In the genomic region with DNA sequence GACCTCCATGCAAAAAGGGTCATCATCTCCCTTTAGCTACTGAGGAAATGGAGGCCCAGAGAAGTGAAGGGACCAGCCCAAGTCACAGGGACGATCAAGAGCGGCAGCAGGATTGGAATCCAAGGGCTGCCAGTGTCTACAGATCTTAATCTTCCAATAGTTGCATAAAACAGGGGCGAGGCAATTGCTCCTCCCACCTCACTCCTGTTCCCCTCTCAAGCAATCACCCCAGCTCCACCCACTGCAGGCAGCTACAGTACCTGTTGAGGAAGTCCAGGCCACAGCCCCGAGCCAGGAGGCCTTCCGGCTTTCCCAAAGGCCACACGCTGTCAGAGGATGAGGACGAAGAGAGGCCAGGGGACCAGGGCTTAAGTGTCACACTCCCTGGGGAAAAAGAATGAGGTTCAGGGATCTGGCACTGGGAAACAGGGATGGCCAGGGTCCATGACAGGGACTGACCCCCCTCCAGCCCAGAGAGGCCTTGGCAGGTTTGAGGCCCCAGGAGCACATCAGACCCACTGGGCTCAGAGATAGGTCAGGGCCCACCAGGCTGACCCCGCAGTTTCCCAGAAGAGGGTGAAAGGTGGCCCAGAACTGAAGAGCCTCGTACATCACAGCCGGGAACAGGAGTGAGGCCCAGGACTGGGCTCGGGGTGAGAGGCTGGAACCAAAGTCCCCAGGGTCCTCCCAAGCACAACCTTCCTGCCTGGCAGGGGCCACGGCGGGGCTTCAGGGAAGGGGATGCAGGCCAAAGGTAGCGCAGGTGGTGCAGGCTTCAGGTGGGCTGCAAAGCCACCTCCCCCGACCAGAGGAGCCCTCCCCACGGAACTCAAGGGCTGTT, we compare ENCODE assay signal across 9 cellular contexts. TPM values are rescaled to one million over a fixed set of nuclear protein-coding genes. Genes with fewer than 3 reads are reported as not detected.
DNase-seq lines count a peak whose midpoint lies in the region; ATAC-seq and TF ChIP-seq lines count a peak whose summit lies in the region.
"Had no signal": no experiment of that assay in that cellular context is flagged by ENCODE, and none has a peak within 500 bp of the region (broad histone marks: within the 10 kb centered on the region; RNA-seq: fewer than 3 reads in every experiment).

No MANE protein-coding gene starts in this region.

- no peaks in the 10 kb centered on the region for H3K36me3 Mint-ChIP-seq in activated CD8-positive, alpha-beta T cell treated with anti-CD3 and anti-CD28 coated beads, Interleukin-2, amount 10 ng/mL, durations not matched to agents 7 days and 5 days (ENCODE audit: low read depth)
- H3K36me3 Mint-ChIP-seq in stimulated activated naive B cell treated with anti-CD40 and anti-IgM and Interleukin-4, amounts not matched to agents 10 μg/mL and 1 μg/mL and 100 μg/mL, for 72 hours, result no peaks in the 10 kb centered on the region
- H3K36me3 Mint-ChIP-seq: stimulated activated memory B cell treated with anti-CD40 and anti-IgM and Interleukin-4, amounts not matched to agents 10 μg/mL and 1 μg/mL and 100 μg/mL, for 72 hours had no signal

- H3K27me3 ChIP-seq in Karpas-422 (ENCODE audit: low read length) (no peaks in the 10 kb centered on the region), GM23248 (replicated peaks; ENCODE audit: insufficient read depth) (no peaks in the 10 kb centered on the region; the same call in 1 of the 2 replicates)

- in situ Hi-C loops in GM23248 (cut with MboI), result no loop called here

- H3K79me2 ChIP-seq in Karpas-422 (ENCODE audit: low read length), result no peaks in the 10 kb centered on the region
- no peaks in the 10 kb centered on the region for H3K79me2 ChIP-seq in OCI-LY7 (ENCODE audit: insufficient read depth, low read depth, low read length)
- no peaks in the 10 kb centered on the region for H3K79me2 ChIP-seq in GM23248 (ENCODE audit: insufficient read depth)

- CTCF ChIA-PET in activated CD8-positive, alpha-beta T cell treated with anti-CD3 and anti-CD28 coated beads, Interleukin-2, amount 10 ng/mL, durations not matched to agents 7 days and 5 days (lab: Charles Lee), result interaction anchor here (0.8 to 1.3 kb wide), 3 partner anchors 9 to 90 kb away, joined by 4 to 5 read pairs (median 4); no protein-coding TSS in a partner anchor
- CTCF ChIA-PET in OCI-LY7 (lab: Charles Lee; ENCODE audit: unreplicated experiment), result no interaction called here

- H3K4me1 Mint-ChIP-seq in activated CD8-positive, alpha-beta T cell treated with anti-CD3 and anti-CD28 coated beads, Interleukin-2, amount 10 ng/mL, durations not matched to agents 7 days and 5 days (ENCODE audit: low read depth), result peaks cover 19% of the 10 kb centered on the region
- peaks cover 3 to 8% of the 10 kb centered on the region in 2 donors for H3K4me1 Mint-ChIP-seq in stimulated activated naive B cell treated with anti-CD40 and anti-IgM and Interleukin-4, amounts not matched to agents 10 μg/mL and 1 μg/mL and 100 μg/mL, for 72 hours

- ATAC-seq in activated CD8-positive, alpha-beta T cell treated with anti-CD3 and anti-CD28 coated beads, Interleukin-2, amount 10 ng/mL, durations not matched to agents 7 days and 5 days, result no peak
- peak; percentile 70 for ATAC-seq in left colon
- no peak for ATAC-seq in stimulated activated naive B cell treated with anti-CD40 and anti-IgM and Interleukin-4, amounts not matched to agents 10 μg/mL and 1 μg/mL and 100 μg/mL, for 72 hours (replicated peaks)
- ATAC-seq: stimulated activated memory B cell treated with anti-CD40 and anti-IgM and Interleukin-4, amounts not matched to agents 10 μg/mL and 1 μg/mL and 100 μg/mL, for 72 hours had no signal

- H3K36me3 ChIP-seq in Karpas-422 (ENCODE audit: insufficient read depth, low read length), result no peaks in the 10 kb centered on the region
- no peaks in the 10 kb centered on the region for H3K36me3 ChIP-seq in OCI-LY7 (ENCODE audit: insufficient read depth, low read length)
- H3K36me3 ChIP-seq in GM23248 (ENCODE audit: low read depth), result no peaks in the 10 kb centered on the region

- DNase-seq in Karpas-422 (peak; percentile 63), left colon (peak; percentile 90 to 97), OCI-M2 (lab: John Stamatoyannopoulos, UW; ENCODE audit: unreplicated experiment) (no peak), OCI-LY7 (ENCODE audit: low spot score) (no peak), GM23248 (no peak)
- DNase-seq in activated CD8-positive, alpha-beta T cell treated with anti-CD3 and anti-CD28 coated beads, Interleukin-2, amount 10 ng/mL, durations not matched to agents 7 days and 5 days, result peak; percentile 38
- DNase-seq in stimulated activated naive B cell treated with anti-CD40 and anti-IgM and Interleukin-4, amounts not matched to agents 10 μg/mL and 1 μg/mL and 100 μg/mL, for 72 hours, result no peak
- no peak for DNase-seq in stimulated activated CD4-positive, alpha-beta T cell treated with anti-CD3 and anti-CD28 coated beads, Interleukin-4, amount 100 ng/mL, for 1 hour

- no peaks in the 10 kb centered on the region for H3K9me3 Mint-ChIP-seq in activated CD8-positive, alpha-beta T cell treated with anti-CD3 and anti-CD28 coated beads, Interleukin-2, amount 10 ng/mL, durations not matched to agents 7 days and 5 days (ENCODE audit: insufficient read depth)
- H3K9me3 Mint-ChIP-seq in stimulated activated naive B cell treated with anti-CD40 and anti-IgM and Interleukin-4, amounts not matched to agents 10 μg/mL and 1 μg/mL and 100 μg/mL, for 72 hours, result no peaks in the 10 kb centered on the region
- H3K9me3 Mint-ChIP-seq: stimulated activated memory B cell treated with anti-CD40 and anti-IgM and Interleukin-4, amounts not matched to agents 10 μg/mL and 1 μg/mL and 100 μg/mL, for 72 hours had no signal

- TF ChIP-seq CTCF in OCI-LY7 (conservative IDR thresholded peaks at IDR 0.05; ENCODE audit: low read length), result no peak

- H2AFZ ChIP-seq in Karpas-422 (ENCODE audit: low read length), result no peak overlapping the region
- H2AFZ ChIP-seq in OCI-LY7 (ENCODE audit: low read length), result no peak overlapping the region
- H2AFZ ChIP-seq in GM23248, result no peak overlapping the region

- H3K4me2 ChIP-seq in Karpas-422 (ENCODE audit: low read depth, low read length, poor library complexity, severe bottlenecking) (no peak overlapping the region), OCI-LY7 (ENCODE audit: low read length) (no peak overlapping the region), GM23248 (ENCODE audit: unreplicated experiment) (no peak overlapping the region)

- H3K4me3 ChIP-seq in Karpas-422 (ENCODE audit: low read length) (no peak overlapping the region), OCI-LY7 (ENCODE audit: low read depth, low read length, poor library complexity, severe bottlenecking) (no peak overlapping the region), GM23248 (no peak overlapping the region)

- no TSS peak for BruUV-seq in OCI-LY7 (replicated peaks; lab: Mats Ljungman, UMichigan)

- peaks cover 5% of the 10 kb centered on the region for H3F3A ChIP-seq in GM23248 (ENCODE audit: insufficient read depth)

- WGBS in GM23248 (ENCODE audit: low coverage in 1 of 2, low lambda C conversion rate in 2 of 2, missing lambda C conversion rate in 2 of 2), 2 experiments, result 81 to 85% methylated on average over 13 to 16 of the region's 16 CpGs

- POLR2A ChIA-PET in activated CD8-positive, alpha-beta T cell treated with anti-CD3 and anti-CD28 coated beads, Interleukin-2, amount 10 ng/mL, durations not matched to agents 7 days and 5 days (lab: Charles Lee), result no interaction called here
- POLR2A ChIA-PET in OCI-LY7 (lab: Charles Lee), result no interaction called here

- H3K27me3 Mint-ChIP-seq in activated CD8-positive, alpha-beta T cell treated with anti-CD3 and anti-CD28 coated beads, Interleukin-2, amount 10 ng/mL, durations not matched to agents 7 days and 5 days (ENCODE audit: low read depth), result peaks cover 6% of the 10 kb centered on the region
- peaks cover 39 to 47% of the 10 kb centered on the region in 2 donors for H3K27me3 Mint-ChIP-seq in stimulated activated naive B cell treated with anti-CD40 and anti-IgM and Interleukin-4, amounts not matched to agents 10 μg/mL and 1 μg/mL and 100 μg/mL, for 72 hours

- H3K4me1 ChIP-seq in Karpas-422 (ENCODE audit: low read length) (peaks cover 55% of the 10 kb centered on the region), OCI-LY7 (ENCODE audit: insufficient read depth, low read length, poor library complexity, severe bottlenecking) (peaks cover 10% of the 10 kb centered on the region), GM23248 (ENCODE audit: insufficient read depth) (peaks cover 14% of the 10 kb centered on the region)

- no peak overlapping the region for H3K27ac Mint-ChIP-seq in activated CD8-positive, alpha-beta T cell treated with anti-CD3 and anti-CD28 coated beads, Interleukin-2, amount 10 ng/mL, durations not matched to agents 7 days and 5 days
- H3K27ac Mint-ChIP-seq in stimulated activated naive B cell treated with anti-CD40 and anti-IgM and Interleukin-4, amounts not matched to agents 10 μg/mL and 1 μg/mL and 100 μg/mL, for 72 hours, result peak overlapping the region; percentile 52
- H3K27ac Mint-ChIP-seq: stimulated activated memory B cell treated with anti-CD40 and anti-IgM and Interleukin-4, amounts not matched to agents 10 μg/mL and 1 μg/mL and 100 μg/mL, for 72 hours had no signal

- no peak overlapping the region for H3K27ac ChIP-seq in Karpas-422 (ENCODE audit: low read length)
- no peak overlapping the region for H3K27ac ChIP-seq in OCI-LY7 (ENCODE audit: low read depth, low read length, poor library complexity, severe bottlenecking)
- no peak overlapping the region for H3K27ac ChIP-seq in GM23248

- H3K9me3 ChIP-seq in Karpas-422 (ENCODE audit: low read length) (no peaks in the 10 kb centered on the region), OCI-LY7 (ENCODE audit: low read length) (no peaks in the 10 kb centered on the region), GM23248 (ENCODE audit: low read depth) (no peaks in the 10 kb centered on the region)

- no peak overlapping the region for H3K4me3 Mint-ChIP-seq in activated CD8-positive, alpha-beta T cell treated with anti-CD3 and anti-CD28 coated beads, Interleukin-2, amount 10 ng/mL, durations not matched to agents 7 days and 5 days
- H3K4me3 Mint-ChIP-seq in stimulated activated naive B cell treated with anti-CD40 and anti-IgM and Interleukin-4, amounts not matched to agents 10 μg/mL and 1 μg/mL and 100 μg/mL, for 72 hours, result no peak overlapping the region
- H3K4me3 Mint-ChIP-seq: stimulated activated memory B cell treated with anti-CD40 and anti-IgM and Interleukin-4, amounts not matched to agents 10 μg/mL and 1 μg/mL and 100 μg/mL, for 72 hours had no signal

- no peaks in the 10 kb centered on the region for H3K9me2 ChIP-seq in Karpas-422 (replicated peaks; ENCODE audit: insufficient read depth, low read length)
- no peaks in the 10 kb centered on the region for H3K9me2 ChIP-seq in OCI-LY7 (ENCODE audit: insufficient read depth, low read length)
- no peaks in the 10 kb centered on the region for H3K9me2 ChIP-seq in GM23248 (ENCODE audit: insufficient read depth)

- peaks cover 9% of the 10 kb centered on the region; the same call in 1 of the 2 replicates for H4K20me1 ChIP-seq in Karpas-422 (ENCODE audit: insufficient read depth, low read depth, low read length)
- no peaks in the 10 kb centered on the region for H4K20me1 ChIP-seq in OCI-LY7 (ENCODE audit: insufficient read depth, low read length)
- H4K20me1 ChIP-seq in GM23248 (ENCODE audit: insufficient read depth), result no peaks in the 10 kb centered on the region

- intact Hi-C loops in left colon (cut with DNase I, micrococcal nuclease), result no loop called here
- intact Hi-C loops in OCI-LY7 (cut with micrococcal nuclease; ENCODE audit: unreplicated experiment), result loop anchor here (2.0 kb wide), 1 partner anchor 64 kb away; no protein-coding TSS in a partner anchor

- no peak overlapping the region for H3K9ac ChIP-seq in Karpas-422 (ENCODE audit: low read length)
- no peak overlapping the region for H3K9ac ChIP-seq in GM23248

RNA-seq across cellular contexts. Expression of a gene that starts 16.4 kb away (rescaled TPM):
- 91.1 and 105 TPM in 2 replicates for total RNA-seq in Karpas-422 (2014; rRNA removed; shearing (Covaris generic); ENCODE audit: low replicate concordance)
- 100 to 1,000 TPM; 227 to 232 TPM for total RNA-seq in activated CD8-positive, alpha-beta T cell treated with anti-CD3 and anti-CD28 coated beads, Interleukin-2, amount 10 ng/mL, durations not matched to agents 7 days and 5 days
- total RNA-seq in left colon (10 to 100 TPM; 10.4 to 11.2 TPM), OCI-LY7 (2022) (215 and 235 TPM in 2 replicates)
- 174 and 225 TPM in 2 replicates for total RNA-seq in OCI-LY7 (2014; rRNA removed; shearing (Covaris generic))
- not detected in 2 replicates for total RNA-seq in GM23248 (2014; rRNA removed; shearing (Covaris generic))
- 0.32 TPM in 1 of 2 replicates, not detected in the other for polyA plus RNA-seq in GM23248 (2016; fragmentation: Nextera tagmentation; extraction: Ambion mirVana)

RNA-seq across cellular contexts. Expression of a gene that starts 16.7 kb away (rescaled TPM):
- total RNA-seq in Karpas-422 (2014; rRNA removed; shearing (Covaris generic); ENCODE audit: low replicate concordance), result not detected in 2 replicates
- under 1 TPM in 1 of 2 experiments, not detected in 1; 0.31 TPM for total RNA-seq in activated CD8-positive, alpha-beta T cell treated with anti-CD3 and anti-CD28 coated beads, Interleukin-2, amount 10 ng/mL, durations not matched to agents 7 days and 5 days
- total RNA-seq in left colon, result 10 to 100 TPM; 64.1 to 66.4 TPM
- total RNA-seq in OCI-LY7 (2014; rRNA removed; shearing (Covaris generic)), result 3.3 and 4.0 TPM in 2 replicates
- total RNA-seq in OCI-LY7 (2022), result 2.8 and 3.1 TPM in 2 replicates
- 4.4 and 8.3 TPM in 2 replicates for total RNA-seq in GM23248 (2014; rRNA removed; shearing (Covaris generic))
- polyA plus RNA-seq in GM23248 (2016; fragmentation: Nextera tagmentation; extraction: Ambion mirVana), result 2.7 and 2.8 TPM in 2 replicates

RNA-seq across cellular contexts. Expression of a gene that starts 57.7 kb away (rescaled TPM):
- not detected in 2 replicates for total RNA-seq in Karpas-422 (2014; rRNA removed; shearing (Covaris generic); ENCODE audit: low replicate concordance)
- under 1 TPM; 0.13 to 0.21 TPM for total RNA-seq in activated CD8-positive, alpha-beta T cell treated with anti-CD3 and anti-CD28 coated beads, Interleukin-2, amount 10 ng/mL, durations not matched to agents 7 days and 5 days
- total RNA-seq in left colon (10 to 100 TPM; 52.2 to 64.1 TPM), OCI-LY7 (2022) (not detected in 2 replicates)
- total RNA-seq in OCI-LY7 (2014; rRNA removed; shearing (Covaris generic)), result not detected in 2 replicates
- 59.7 and 83.8 TPM in 2 replicates for total RNA-seq in GM23248 (2014; rRNA removed; shearing (Covaris generic))
- polyA plus RNA-seq in GM23248 (2016; fragmentation: Nextera tagmentation; extraction: Ambion mirVana), result 122 and 130 TPM in 2 replicates

Comparison
In these comparisons a context has a peak if more than half of its experiments do, and no peak if none do; other contexts are left out.
1. DNase-seq: peak in Karpas-422 (single experiment), activated CD8-positive, alpha-beta T cell treated with anti-CD3 and anti-CD28 coated beads, Interleukin-2, amount 10 ng/mL, durations not matched to agents 7 days and 5 days (single experiment) and left colon (2 of 2); none in stimulated activated naive B cell treated with anti-CD40 and anti-IgM and Interleukin-4, amounts not matched to agents 10 μg/mL and 1 μg/mL and 100 μg/mL, for 72 hours (single experiment), OCI-M2 (single experiment), OCI-LY7 (single experiment), GM23248 (single experiment) and stimulated activated CD4-positive, alpha-beta T cell treated with anti-CD3 and anti-CD28 coated beads, Interleukin-4, amount 100 ng/mL, for 1 hour (single experiment).
2. RNA of a gene that starts 16.4 kb away (total RNA-seq): 174 to 235 TPM in OCI-LY7, 227 to 232 TPM in activated CD8-positive, alpha-beta T cell treated with anti-CD3 and anti-CD28 coated beads, Interleukin-2, amount 10 ng/mL, durations not matched to agents 7 days and 5 days, 91.1 to 105 TPM in Karpas-422 and 10.4 to 11.2 TPM in left colon; not detected in GM23248; every median in the first group is over 10 times any median in the second.
3. RNA of a gene that starts 57.7 kb away (total RNA-seq): 59.7 to 83.8 TPM in GM23248 and 52.2 to 64.1 TPM in left colon; 0.13 to 0.21 TPM in activated CD8-positive, alpha-beta T cell treated with anti-CD3 and anti-CD28 coated beads, Interleukin-2, amount 10 ng/mL, durations not matched to agents 7 days and 5 days, not detected in OCI-LY7 and not detected in Karpas-422; every median in the first group is over 10 times any median in the second.